ENCODE assay signal across 23 cellular contexts in the genomic region with DNA sequence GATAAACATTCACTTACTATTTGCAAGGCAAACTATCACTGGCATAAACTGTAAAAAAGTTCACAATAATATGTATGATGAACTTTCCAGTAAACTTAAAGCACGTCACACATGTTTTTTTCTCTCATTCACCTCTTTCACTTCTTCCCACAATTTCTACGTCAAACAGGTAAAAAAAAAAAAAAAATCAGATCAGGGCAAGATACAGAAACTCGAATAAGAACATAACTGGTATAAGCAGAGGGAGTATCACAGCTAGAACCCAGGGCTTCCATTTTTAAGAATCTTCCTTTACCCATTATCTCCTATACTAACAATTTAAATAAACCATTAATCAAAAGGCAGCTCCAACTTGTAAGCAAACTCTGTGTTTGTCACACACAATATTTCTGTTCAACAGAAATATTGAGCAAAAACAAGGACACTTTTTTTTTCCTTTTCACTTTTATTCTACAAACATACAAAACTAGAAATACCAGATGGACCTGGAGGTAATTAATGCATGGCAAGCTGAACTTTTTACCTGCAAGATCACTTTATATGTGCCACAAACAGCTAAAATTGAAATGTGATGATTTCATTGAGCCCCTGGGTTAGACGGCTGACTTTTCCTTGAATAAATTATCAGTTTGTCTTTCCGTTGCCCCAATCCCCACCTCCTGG. TPM values are rescaled to one million over a fixed set of nuclear protein-coding genes. Genes with fewer than 3 reads are reported as not detected.
DNase-seq lines count a peak whose midpoint lies in the region; ATAC-seq, FAIRE-seq and TF ChIP-seq lines count a peak whose summit lies in the region.
"Had no signal": no experiment of that assay in that cellular context is flagged by ENCODE, and none has a peak within 500 bp of the region (broad histone marks: within the 10 kb centered on the region; RNA-seq: fewer than 3 reads in every experiment).

No MANE protein-coding gene starts in this region.

- no peaks in the 10 kb centered on the region for H3K9me3 ChIP-seq in mammary epithelial cell (replicated peaks; ENCODE audit: insufficient read depth, low read length)
- H3K9me3 ChIP-seq in colonic mucosa, result no peaks in the 10 kb centered on the region
- H3K9me3 ChIP-seq: adrenal gland, gastrocnemius medialis, Peyer's patch, SJSA1, upper lobe of right lung had no signal

- CTCF ChIA-PET in activated CD4-positive, alpha-beta T cell treated with anti-CD3 and anti-CD28 coated beads for 36 hours (lab: Charles Lee), result interaction anchor here (0.6 to 2.4 kb wide), 9 partner anchors 14 to 302 kb away, joined by 3 to 15 read pairs (median 3); no protein-coding TSS in a partner anchor
- CTCF ChIA-PET in WTC11 (lab: Charles Lee) (interaction anchor here (0.8 to 1.3 kb wide), 2 partner anchors 16 to 206 kb away, joined by 3 to 4 read pairs; no protein-coding TSS in a partner anchor), mammary epithelial cell (lab: Charles Lee; ENCODE audit: low non-redundant PET) (no interaction called here)

- H3K27me3 Mint-ChIP-seq in activated CD4-positive, alpha-beta T cell treated with anti-CD3 and anti-CD28 coated beads for 36 hours, result no peaks in the 10 kb centered on the region
- peaks cover 16% of the 10 kb centered on the region for H3K27me3 Mint-ChIP-seq in WTC11 (ENCODE audit: low read depth)
- H3K27me3 Mint-ChIP-seq: activated B cell treated with CpG ODN at 0.5 μM for 24 hours had no signal

- BruUV-seq in mammary epithelial cell (replicated peaks; lab: Mats Ljungman, UMichigan), result no TSS peak

- peaks cover 3% of the 10 kb centered on the region for H3K9me3 Mint-ChIP-seq in activated CD4-positive, alpha-beta T cell treated with anti-CD3 and anti-CD28 coated beads for 36 hours (ENCODE audit: low read depth)
- no peaks in the 10 kb centered on the region for H3K9me3 Mint-ChIP-seq in WTC11
- H3K9me3 Mint-ChIP-seq: activated B cell treated with CpG ODN at 0.5 μM for 24 hours, nephron progenitor cell had no signal

- peak; percentile 55 for ATAC-seq in activated CD4-positive, alpha-beta T cell treated with anti-CD3 and anti-CD28 coated beads for 36 hours
- ATAC-seq in WTC11 (no peak), esophagus mucosa (peak; percentile 67)
- ATAC-seq: gastrocnemius medialis, HepG2, upper lobe of right lung had no signal

- H3K4me1 ChIP-seq in mammary epithelial cell (ENCODE audit: insufficient read depth, low read length) (no peaks in the 10 kb centered on the region), colonic mucosa (no peaks in the 10 kb centered on the region)
- H3K4me1 ChIP-seq: adrenal gland, gastrocnemius medialis, Peyer's patch, SJSA1, upper lobe of right lung had no signal

- no peak for DNase-seq in activated CD4-positive, alpha-beta T cell treated with anti-CD3 and anti-CD28 coated beads for 36 hours
- no peak for DNase-seq in activated CD4-positive, alpha-beta T cell treated with anti-CD3 and anti-CD28 coated beads for 1 hour
- DNase-seq in GM18507 (ENCODE audit: extremely low spot score, insufficient read length, low read depth), result no peak
- no peak for DNase-seq in WTC11 (ENCODE audit: low spot score)
- DNase-seq in mammary epithelial cell, result no peak
- no peak for DNase-seq in middle frontal gyrus (ENCODE audit: extremely low spot score, low spot score)
- DNase-seq in colonic mucosa, result no peak
- DNase-seq: activated B cell treated with CpG ODN at 0.5 μM for 24 hours, adrenal gland, gastrocnemius medialis, GF-D8, HCEC 1CT, kidney glomerular epithelial cell, mesenchymal stem cell, NCI-H2227 treated with DMSO at 0.1 percent for 48 hours, nephron progenitor cell, Peyer's patch, upper lobe of right lung had no signal

- H3K4me3 Mint-ChIP-seq in activated CD4-positive, alpha-beta T cell treated with anti-CD3 and anti-CD28 coated beads for 36 hours, result peak overlapping the region; percentile 24
- H3K4me3 Mint-ChIP-seq in WTC11, result no peak overlapping the region
- H3K4me3 Mint-ChIP-seq: activated B cell treated with CpG ODN at 0.5 μM for 24 hours, nephron progenitor cell had no signal

- dilution Hi-C loops in mammary epithelial cell (cut with HindIII; ENCODE audit: low sequenced_read_pairs), result no loop called here

- TF ChIP-seq CTCF in WTC11 (IDR thresholded peaks at IDR 0.05) (no peak), mammary epithelial cell (conservative IDR thresholded peaks at IDR 0.05 in 1 of 2, IDR thresholded peaks at IDR 0.05 in 1 of 2; ENCODE audit: extremely low read depth in 1 of 2, insufficient read depth in 1 of 2, low read depth in 1 of 2, low read length in 2 of 2) (no peak), colonic mucosa (IDR thresholded peaks at IDR 0.05) (no peak)

- H2AFZ ChIP-seq in mammary epithelial cell (ENCODE audit: low read depth, low read length), result no peak overlapping the region

- intact Hi-C loops in activated CD4-positive, alpha-beta T cell treated with anti-CD3 and anti-CD28 coated beads for 36 hours (cut with DNase I, micrococcal nuclease), result loop anchor here (1.0 to 5.0 kb wide), 7 partner anchors 14 to 502 kb away; partner anchors contain the start of gene RBM47 (in 1 of the 2)
- intact Hi-C loops in mammary epithelial cell (cut with micrococcal nuclease), result no loop called here
- intact Hi-C loops in colonic mucosa (cut with DNase I), result no loop called here

- H3K27ac Mint-ChIP-seq in activated CD4-positive, alpha-beta T cell treated with anti-CD3 and anti-CD28 coated beads for 36 hours, result peak overlapping the region; percentile 91
- H3K27ac Mint-ChIP-seq in WTC11, result 0 out of 2 replicates have a peak overlapping the region, but pooled peaks have one; percentile 19
- H3K27ac Mint-ChIP-seq: activated B cell treated with CpG ODN at 0.5 μM for 24 hours, nephron progenitor cell had no signal

- POLR2A ChIA-PET in activated CD4-positive, alpha-beta T cell treated with anti-CD3 and anti-CD28 coated beads for 36 hours (lab: Charles Lee), result interaction anchor here (0.7 to 1.6 kb wide), 3 partner anchors 29 to 149 kb away, joined by 4 to 6 read pairs (median 5); no protein-coding TSS in a partner anchor
- POLR2A ChIA-PET in WTC11 (lab: Charles Lee), result no interaction called here

- peaks cover 39% of the 10 kb centered on the region for H3K4me1 Mint-ChIP-seq in activated CD4-positive, alpha-beta T cell treated with anti-CD3 and anti-CD28 coated beads for 36 hours
- peaks cover 24% of the 10 kb centered on the region for H3K4me1 Mint-ChIP-seq in WTC11
- H3K4me1 Mint-ChIP-seq: activated B cell treated with CpG ODN at 0.5 μM for 24 hours, nephron progenitor cell had no signal

- H3K4me3 ChIP-seq in mammary epithelial cell (replicated peaks in 1 of 3; ENCODE audit: insufficient read depth in 1 of 3, low read depth in 2 of 3, low read length in 3 of 3) (no peak overlapping the region), colonic mucosa (no peak overlapping the region)
- H3K4me3 ChIP-seq: adrenal gland, gastrocnemius medialis, Peyer's patch, SJSA1, upper lobe of right lung had no signal

- H3K4me2 ChIP-seq in mammary epithelial cell (ENCODE audit: insufficient read depth, low read depth, low read length), result no peak overlapping the region

- H3K36me3 Mint-ChIP-seq in activated CD4-positive, alpha-beta T cell treated with anti-CD3 and anti-CD28 coated beads for 36 hours (ENCODE audit: low read depth), result no peaks in the 10 kb centered on the region
- H3K36me3 Mint-ChIP-seq in WTC11, result no peaks in the 10 kb centered on the region

- no peak overlapping the region for H3K9ac ChIP-seq in mammary epithelial cell (ENCODE audit: insufficient read depth, low read length)
- H3K9ac ChIP-seq in colonic mucosa (ENCODE audit: low read depth in 2 of 2, low read length in 2 of 2), result no peak overlapping the region

- FAIRE-seq in GM18507 (lab: Jason Lieb, UNC), result peak; percentile 58
- FAIRE-seq: A204.1, HepG2 had no signal

- H3K36me3 ChIP-seq in mammary epithelial cell (ENCODE audit: insufficient read depth, low read length) (no peaks in the 10 kb centered on the region), colonic mucosa (no peaks in the 10 kb centered on the region)
- H3K36me3 ChIP-seq: adrenal gland, gastrocnemius medialis, Peyer's patch, SJSA1, upper lobe of right lung had no signal

- H3K27me3 ChIP-seq in mammary epithelial cell (ENCODE audit: insufficient read depth, low read length) (no peaks in the 10 kb centered on the region), colonic mucosa (no peaks in the 10 kb centered on the region)
- H3K27me3 ChIP-seq: adrenal gland, gastrocnemius medialis, Peyer's patch, SJSA1, upper lobe of right lung had no signal

- in situ Hi-C loops in mammary epithelial cell (cut with MboI; ENCODE audit: low sequenced_read_pairs in 2 of 2), result no loop called here

- H4K20me1 ChIP-seq in mammary epithelial cell (ENCODE audit: insufficient read depth, low read length), result no peaks in the 10 kb centered on the region

- no peaks in the 10 kb centered on the region for H3K79me2 ChIP-seq in mammary epithelial cell (ENCODE audit: insufficient read depth, low read length)

- 78% methylated on average over 5 of the region's 5 CpGs for WGBS in mammary epithelial cell (ENCODE audit: low coverage, missing lambda C conversion rate)

- no peak overlapping the region for H3K27ac ChIP-seq in mammary epithelial cell (ENCODE audit: insufficient read depth, low read depth, low read length)
- no peak overlapping the region for H3K27ac ChIP-seq in colonic mucosa
- H3K27ac ChIP-seq: adrenal gland, gastrocnemius medialis, Peyer's patch, SJSA1, upper lobe of right lung had no signal

RNA-seq across cellular contexts. Expression of gene NSUN7, which starts 47.5 kb away (rescaled TPM):
- total RNA-seq in activated CD4-positive, alpha-beta T cell treated with anti-CD3 and anti-CD28 coated beads for 36 hours, result under 1 TPM; 0.16 to 0.23 TPM
- total RNA-seq in WTC11 (2021) (24.1 to 30.2 TPM (median 28.9 TPM) in 3 replicates), esophagus mucosa (2.0 TPM), mammary epithelial cell (under 1 TPM in 1 of 2 donors, not detected in 1; 0.33 TPM), colonic mucosa (10 to 100 TPM; 10.9 to 11.2 TPM)
- polyA plus RNA-seq in mammary epithelial cell, result not detected
- not detected for polyA minus RNA-seq in mammary epithelial cell
- total RNA-seq: HepG2; SJSA1; T-helper 2 cell treated with Interferon-gamma antibody and Interleukin-4, amounts not matched to agents 100 ng/mL and 5 ng/mL, for 36 hours had no signal

Comparison
In these comparisons a context has a peak if more than half of its experiments do, and no peak if none do; other contexts are left out.
1. intact Hi-C loops: an anchor here in activated CD4-positive, alpha-beta T cell treated with anti-CD3 and anti-CD28 coated beads for 36 hours (1.0 to 5.0 kb wide); none called in mammary epithelial cell and colonic mucosa.